ENCODE assay signal across 2 cellular contexts in the genomic region with DNA sequence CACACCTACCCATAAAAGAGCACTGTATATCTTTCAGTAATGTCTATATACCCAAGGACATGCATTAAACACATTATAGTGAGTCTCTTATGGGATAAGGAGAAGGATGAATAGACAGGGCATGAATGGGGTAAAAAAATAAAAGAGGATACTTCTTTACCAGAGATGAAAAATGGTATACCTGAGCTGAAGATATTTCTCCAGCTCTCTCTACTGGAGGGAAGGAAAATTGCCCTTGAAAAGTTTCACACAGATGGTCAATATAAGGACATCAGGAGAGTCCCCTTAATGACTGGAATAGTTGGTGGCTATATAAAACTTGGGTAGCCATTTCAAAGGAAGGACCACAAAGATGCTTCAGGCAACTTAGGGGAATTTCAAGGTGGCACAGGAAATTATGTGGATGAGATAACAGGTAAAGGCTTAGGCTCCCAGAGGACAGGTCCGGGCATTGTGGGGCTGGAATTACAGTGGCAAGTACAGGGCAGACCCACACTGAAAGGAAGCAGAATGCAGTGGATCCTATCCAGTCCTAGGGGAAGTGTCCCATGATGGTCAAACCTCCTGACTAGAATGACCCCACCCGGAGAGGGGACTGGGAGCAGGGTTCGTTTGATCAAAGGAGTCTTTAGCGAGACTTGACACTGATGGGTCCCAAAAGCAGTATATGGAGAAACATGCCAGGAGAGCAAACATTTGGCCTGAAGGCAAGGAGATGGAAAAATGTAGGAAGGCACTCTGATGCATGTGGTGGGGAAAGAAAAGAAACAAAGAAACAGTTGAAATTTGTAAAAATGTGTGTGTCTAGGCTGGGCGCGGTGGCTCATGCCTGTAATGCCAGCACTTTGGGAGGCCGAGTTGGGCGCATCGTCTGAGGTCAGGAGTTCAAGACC.
TF ChIP-seq lines count a peak whose summit lies in the region.

No MANE protein-coding gene starts in this region.

TF ChIP-seq in GM23338, 12 proteins besides CTCF, POLR2A, EP300 and RAD21 (continued from another document):
- TF ChIP-seq, protein P1, sequence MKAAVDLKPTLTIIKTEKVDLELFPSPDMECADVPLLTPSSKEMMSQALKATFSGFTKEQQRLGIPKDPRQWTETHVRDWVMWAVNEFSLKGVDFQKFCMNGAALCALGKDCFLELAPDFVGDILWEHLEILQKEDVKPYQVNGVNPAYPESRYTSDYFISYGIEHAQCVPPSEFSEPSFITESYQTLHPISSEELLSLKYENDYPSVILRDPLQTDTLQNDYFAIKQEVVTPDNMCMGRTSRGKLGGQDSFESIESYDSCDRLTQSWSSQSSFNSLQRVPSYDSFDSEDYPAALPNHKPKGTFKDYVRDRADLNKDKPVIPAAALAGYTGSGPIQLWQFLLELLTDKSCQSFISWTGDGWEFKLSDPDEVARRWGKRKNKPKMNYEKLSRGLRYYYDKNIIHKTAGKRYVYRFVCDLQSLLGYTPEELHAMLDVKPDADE (IDR thresholded peaks at IDR 0.05), result no peak

TF ChIP-seq in K562, 482 proteins besides CTCF, POLR2A, EP300 and RAD21 (continued from another document):
- TF ChIP-seq, protein P2, sequence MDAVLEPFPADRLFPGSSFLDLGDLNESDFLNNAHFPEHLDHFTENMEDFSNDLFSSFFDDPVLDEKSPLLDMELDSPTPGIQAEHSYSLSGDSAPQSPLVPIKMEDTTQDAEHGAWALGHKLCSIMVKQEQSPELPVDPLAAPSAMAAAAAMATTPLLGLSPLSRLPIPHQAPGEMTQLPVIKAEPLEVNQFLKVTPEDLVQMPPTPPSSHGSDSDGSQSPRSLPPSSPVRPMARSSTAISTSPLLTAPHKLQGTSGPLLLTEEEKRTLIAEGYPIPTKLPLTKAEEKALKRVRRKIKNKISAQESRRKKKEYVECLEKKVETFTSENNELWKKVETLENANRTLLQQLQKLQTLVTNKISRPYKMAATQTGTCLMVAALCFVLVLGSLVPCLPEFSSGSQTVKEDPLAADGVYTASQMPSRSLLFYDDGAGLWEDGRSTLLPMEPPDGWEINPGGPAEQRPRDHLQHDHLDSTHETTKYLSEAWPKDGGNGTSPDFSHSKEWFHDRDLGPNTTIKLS (IDR thresholded peaks at IDR 0.05; ENCODE audit: borderline replicate concordance, low read depth), result no peak
- TF ChIP-seq ATF7 (IDR thresholded peaks at IDR 0.05) (no peak), ZNF444 (CRISPR knock-in tag; IDR thresholded peaks at IDR 0.05) (no peak), CCAR2 (IDR thresholded peaks at IDR 0.05; ENCODE audit: low read depth, low read length) (no peak), CREBBP (IDR thresholded peaks at IDR 0.05; ENCODE audit: low read depth, low read length) (no peak), ZNF354B (CRISPR knock-in tag; IDR thresholded peaks at IDR 0.05) (no peak), ZNF253 (CRISPR knock-in tag; conservative IDR thresholded peaks at IDR 0.05) (no peak), GTF2A2 (tag; IDR thresholded peaks at IDR 0.05) (no peak), SRSF7 (optimal IDR thresholded peaks at IDR 0.05; ENCODE audit: low read depth, low read length) (no peak), RBFOX2 (IDR thresholded peaks at IDR 0.05; ENCODE audit: low read depth, low read length) (no peak)
- TF ChIP-seq, protein P3, sequence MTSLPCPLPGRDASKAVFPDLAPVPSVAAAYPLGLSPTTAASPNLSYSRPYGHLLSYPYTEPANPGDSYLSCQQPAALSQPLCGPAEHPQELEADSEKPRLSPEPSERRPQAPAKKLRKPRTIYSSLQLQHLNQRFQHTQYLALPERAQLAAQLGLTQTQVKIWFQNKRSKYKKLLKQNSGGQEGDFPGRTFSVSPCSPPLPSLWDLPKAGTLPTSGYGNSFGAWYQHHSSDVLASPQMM (CRISPR knock-in tag; IDR thresholded peaks at IDR 0.05), result no peak
- TF ChIP-seq, protein P4, sequence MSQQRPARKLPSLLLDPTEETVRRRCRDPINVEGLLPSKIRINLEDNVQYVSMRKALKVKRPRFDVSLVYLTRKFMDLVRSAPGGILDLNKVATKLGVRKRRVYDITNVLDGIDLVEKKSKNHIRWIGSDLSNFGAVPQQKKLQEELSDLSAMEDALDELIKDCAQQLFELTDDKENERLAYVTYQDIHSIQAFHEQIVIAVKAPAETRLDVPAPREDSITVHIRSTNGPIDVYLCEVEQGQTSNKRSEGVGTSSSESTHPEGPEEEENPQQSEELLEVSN (IDR thresholded peaks at IDR 0.05; ENCODE audit: borderline replicate concordance in 1 of 2, extremely low read depth in 1 of 2, insufficient read depth in 1 of 2, insufficient read length in 1 of 2, low read depth in 1 of 2, low read length in 1 of 2, poor library complexity in 1 of 2, severe bottlenecking in 1 of 2), result no peak
- TF ChIP-seq, protein P5, sequence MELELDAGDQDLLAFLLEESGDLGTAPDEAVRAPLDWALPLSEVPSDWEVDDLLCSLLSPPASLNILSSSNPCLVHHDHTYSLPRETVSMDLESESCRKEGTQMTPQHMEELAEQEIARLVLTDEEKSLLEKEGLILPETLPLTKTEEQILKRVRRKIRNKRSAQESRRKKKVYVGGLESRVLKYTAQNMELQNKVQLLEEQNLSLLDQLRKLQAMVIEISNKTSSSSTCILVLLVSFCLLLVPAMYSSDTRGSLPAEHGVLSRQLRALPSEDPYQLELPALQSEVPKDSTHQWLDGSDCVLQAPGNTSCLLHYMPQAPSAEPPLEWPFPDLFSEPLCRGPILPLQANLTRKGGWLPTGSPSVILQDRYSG (tag; conservative IDR thresholded peaks at IDR 0.05; ENCODE audit: low read depth), result no peak
- TF ChIP-seq, protein P6, sequence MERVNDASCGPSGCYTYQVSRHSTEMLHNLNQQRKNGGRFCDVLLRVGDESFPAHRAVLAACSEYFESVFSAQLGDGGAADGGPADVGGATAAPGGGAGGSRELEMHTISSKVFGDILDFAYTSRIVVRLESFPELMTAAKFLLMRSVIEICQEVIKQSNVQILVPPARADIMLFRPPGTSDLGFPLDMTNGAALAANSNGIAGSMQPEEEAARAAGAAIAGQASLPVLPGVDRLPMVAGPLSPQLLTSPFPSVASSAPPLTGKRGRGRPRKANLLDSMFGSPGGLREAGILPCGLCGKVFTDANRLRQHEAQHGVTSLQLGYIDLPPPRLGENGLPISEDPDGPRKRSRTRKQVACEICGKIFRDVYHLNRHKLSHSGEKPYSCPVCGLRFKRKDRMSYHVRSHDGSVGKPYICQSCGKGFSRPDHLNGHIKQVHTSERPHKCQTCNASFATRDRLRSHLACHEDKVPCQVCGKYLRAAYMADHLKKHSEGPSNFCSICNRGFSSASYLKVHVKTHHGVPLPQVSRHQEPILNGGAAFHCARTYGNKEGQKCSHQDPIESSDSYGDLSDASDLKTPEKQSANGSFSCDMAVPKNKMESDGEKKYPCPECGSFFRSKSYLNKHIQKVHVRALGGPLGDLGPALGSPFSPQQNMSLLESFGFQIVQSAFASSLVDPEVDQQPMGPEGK (CRISPR knock-in tag; IDR thresholded peaks at IDR 0.05; ENCODE audit: borderline replicate concordance), result no peak
- TF ChIP-seq, protein P7, sequence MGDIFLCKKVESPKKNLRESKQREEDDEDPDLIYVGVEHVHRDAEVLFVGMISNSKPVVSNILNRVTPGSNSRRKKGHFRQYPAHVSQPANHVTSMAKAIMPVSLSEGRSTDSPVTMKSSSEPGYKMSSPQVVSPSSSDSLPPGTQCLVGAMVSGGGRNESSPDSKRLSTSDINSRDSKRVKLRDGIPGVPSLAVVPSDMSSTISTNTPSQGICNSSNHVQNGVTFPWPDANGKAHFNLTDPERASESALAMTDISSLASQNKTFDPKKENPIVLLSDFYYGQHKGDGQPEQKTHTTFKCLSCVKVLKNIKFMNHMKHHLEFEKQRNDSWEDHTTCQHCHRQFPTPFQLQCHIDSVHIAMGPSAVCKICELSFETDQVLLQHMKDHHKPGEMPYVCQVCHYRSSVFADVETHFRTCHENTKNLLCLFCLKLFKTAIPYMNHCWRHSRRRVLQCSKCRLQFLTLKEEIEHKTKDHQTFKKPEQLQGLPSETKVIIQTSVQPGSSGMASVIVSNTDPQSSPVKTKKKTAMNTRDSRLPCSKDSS (IDR thresholded peaks at IDR 0.05; ENCODE audit: low read depth, partially characterized antibody), result no peak
